ENCODE assay signal across 8 cellular contexts in genomic region chr18:35278085-35278484, GRCh38.
"Had no signal": no experiment of that assay in that cellular context is flagged by ENCODE, and none has a peak within 500 bp of the region (broad histone marks: within the 10 kb centered on the region; RNA-seq: fewer than 3 reads in every experiment).

No MANE protein-coding gene starts in this region.

- DNase-seq: H9, HCEC 1CT, IMR-90, KBM-7 had no signal

- H3K4me3 Mint-ChIP-seq: GM23338, H9 had no signal

- H2AFZ ChIP-seq: GM23338 had no signal

- H3K4me1 Mint-ChIP-seq: GM23338, H9 had no signal

- H3K27ac Mint-ChIP-seq: GM23338, H9 had no signal

- FAIRE-seq: H1, H54, HTR-8/SVneo had no signal

- H3K4me3 ChIP-seq: GM23338 had no signal

- ATAC-seq: GM23338 had no signal

- H3K4me2 ChIP-seq: GM23338 had no signal
